ENCODE assay signal across 1 cellular context in genomic region chr13:47798906-47799305, GRCh38.
TF ChIP-seq lines count a peak whose summit lies in the region.

No MANE protein-coding gene starts in this region.

TF ChIP-seq in H1, 55 proteins besides CTCF, POLR2A, EP300 and RAD21 (continued from another document):
- TF ChIP-seq, protein P1, sequence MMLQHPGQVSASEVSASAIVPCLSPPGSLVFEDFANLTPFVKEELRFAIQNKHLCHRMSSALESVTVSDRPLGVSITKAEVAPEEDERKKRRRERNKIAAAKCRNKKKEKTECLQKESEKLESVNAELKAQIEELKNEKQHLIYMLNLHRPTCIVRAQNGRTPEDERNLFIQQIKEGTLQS (IDR thresholded peaks at IDR 0.05; ENCODE audit: insufficient read depth, low read depth, low read length), result no peak
- TF ChIP-seq SUZ12 (IDR thresholded peaks at IDR 0.05; ENCODE audit: low read length) (no peak), SP1 (IDR thresholded peaks at IDR 0.05; ENCODE audit: low read depth, low read length) (no peak), CEBPB (IDR thresholded peaks at IDR 0.05; ENCODE audit: low read depth, low read length) (no peak), BRCA1 (IDR thresholded peaks at IDR 0.05; ENCODE audit: low read depth, low read length) (no peak), TCF12 (IDR thresholded peaks at IDR 0.05; ENCODE audit: low read depth, low read length) (no peak), POLR2AphosphoS5 (IDR thresholded peaks at IDR 0.05; ENCODE audit: low read depth, low read length) (no peak), EZH2 (IDR thresholded peaks at IDR 0.05; ENCODE audit: low read depth, low read length, severe bottlenecking) (no peak), TEAD4 (IDR thresholded peaks at IDR 0.05; ENCODE audit: low read depth, low read length) (no peak), HDAC2 (IDR thresholded peaks at IDR 0.05; ENCODE audit: borderline replicate concordance in 1 of 2, low read depth in 2 of 2, low read length in 2 of 2) (no peak), SP4 (IDR thresholded peaks at IDR 0.05; ENCODE audit: low read length) (no peak), CHD2 (IDR thresholded peaks at IDR 0.05; ENCODE audit: low read length) (no peak), SRF (IDR thresholded peaks at IDR 0.05; ENCODE audit: low read depth, low read length) (no peak)
- TF ChIP-seq, protein P2, sequence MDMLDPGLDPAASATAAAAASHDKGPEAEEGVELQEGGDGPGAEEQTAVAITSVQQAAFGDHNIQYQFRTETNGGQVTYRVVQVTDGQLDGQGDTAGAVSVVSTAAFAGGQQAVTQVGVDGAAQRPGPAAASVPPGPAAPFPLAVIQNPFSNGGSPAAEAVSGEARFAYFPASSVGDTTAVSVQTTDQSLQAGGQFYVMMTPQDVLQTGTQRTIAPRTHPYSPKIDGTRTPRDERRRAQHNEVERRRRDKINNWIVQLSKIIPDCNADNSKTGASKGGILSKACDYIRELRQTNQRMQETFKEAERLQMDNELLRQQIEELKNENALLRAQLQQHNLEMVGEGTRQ (IDR thresholded peaks at IDR 0.05; ENCODE audit: low read length), result no peak
- TF ChIP-seq, protein P3, sequence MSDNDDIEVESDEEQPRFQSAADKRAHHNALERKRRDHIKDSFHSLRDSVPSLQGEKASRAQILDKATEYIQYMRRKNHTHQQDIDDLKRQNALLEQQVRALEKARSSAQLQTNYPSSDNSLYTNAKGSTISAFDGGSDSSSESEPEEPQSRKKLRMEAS (IDR thresholded peaks at IDR 0.05), result no peak
